Comparison of ENCODE assay signal across 18 cellular contexts in genomic region chr1:206465951-206466350, GRCh38. TPM values are rescaled to one million over a fixed set of nuclear protein-coding genes. Genes with fewer than 3 reads are reported as not detected.
DNase-seq lines count a peak whose midpoint lies in the region; ATAC-seq and TF ChIP-seq lines count a peak whose summit lies in the region.
"Had no signal": no experiment of that assay in that cellular context is flagged by ENCODE, and none has a peak within 500 bp of the region (broad histone marks: within the 10 kb centered on the region; RNA-seq: fewer than 3 reads in every experiment).

No MANE protein-coding gene starts in this region.

- no peaks in the 10 kb centered on the region for H3K36me3 ChIP-seq in MM.1S (replicated peaks; ENCODE audit: insufficient read depth, low read length)
- H3K36me3 ChIP-seq: ascending aorta, prostate gland had no signal

- no peak for TF ChIP-seq CTCF in CD4-positive, alpha-beta T cell (IDR thresholded peaks at IDR 0.05)
- TF ChIP-seq CTCF in MM.1S (IDR thresholded peaks at IDR 0.05; ENCODE audit: low read length) = no peak
- TF ChIP-seq CTCF in brain (conservative IDR thresholded peaks at IDR 0.05) = no peak

- H3K9me3 Mint-ChIP-seq in CD4-positive, alpha-beta T cell = no peaks in the 10 kb centered on the region
- H3K9me3 Mint-ChIP-seq in brain = peaks cover 0 to 3% (median 0%) of the 10 kb centered on the region in 5 experiments

- intact Hi-C loops in CD4-positive, alpha-beta T cell (cut with DNase I, micrococcal nuclease) = no loop called here

- no peaks in the 10 kb centered on the region for H3K27me3 ChIP-seq in CD4-positive, alpha-beta T cell (ENCODE audit: control insufficient read depth, insufficient read depth, low read length)
- no peaks in the 10 kb centered on the region for H3K27me3 ChIP-seq in MM.1S (replicated peaks; ENCODE audit: insufficient read depth, low read length)
- H3K27me3 ChIP-seq: ascending aorta, hepatocyte had no signal

- POLR2A ChIA-PET in CD4-positive, alpha-beta T cell (lab: Charles Lee) = interaction anchor here (1.0 to 1.7 kb wide), 2 partner anchors 13 to 42 kb away, joined by 3 read pairs; partner anchors contain the start of gene RASSF5

- peak overlapping the region; percentile 61 for H3K27ac Mint-ChIP-seq in CD4-positive, alpha-beta T cell
- H3K27ac Mint-ChIP-seq in brain = peak overlapping the region in 3 of 5 experiments; percentile 2 to 96 (median 50)

- no peak overlapping the region for H3K4me3 ChIP-seq in MM.1S (ENCODE audit: low read length)
- H3K4me3 ChIP-seq: ascending aorta, coronary artery, hepatocyte, prostate gland had no signal

- H3K36me3 Mint-ChIP-seq in CD4-positive, alpha-beta T cell (ENCODE audit: low read depth) = peaks cover 10% of the 10 kb centered on the region
- peaks cover 9% of the 10 kb centered on the region for H3K36me3 Mint-ChIP-seq in brain

- no peak overlapping the region for H3K9ac ChIP-seq in MM.1S (ENCODE audit: low read length)

- peaks cover 56% of the 10 kb centered on the region for H3K4me1 Mint-ChIP-seq in CD4-positive, alpha-beta T cell (ENCODE audit: low read depth)
- H3K4me1 Mint-ChIP-seq in brain = peaks cover 64% of the 10 kb centered on the region

- H3K4me1 ChIP-seq in MM.1S (ENCODE audit: low read length) = peaks cover 62% of the 10 kb centered on the region

- H3K9me2 ChIP-seq in MM.1S (replicated peaks; ENCODE audit: insufficient read depth, low read length) = no peaks in the 10 kb centered on the region

- CTCF ChIA-PET in CD4-positive, alpha-beta T cell (lab: Charles Lee) = interaction anchor here (1.1 to 2.8 kb wide), 2 partner anchors 13 to 146 kb away, joined by 4 to 11 read pairs; partner anchors contain the start of gene EIF2D

- peak overlapping the region; percentile 73 for H3K4me3 Mint-ChIP-seq in CD4-positive, alpha-beta T cell
- H3K4me3 Mint-ChIP-seq in brain = peak overlapping the region in 1 of 5 experiments; percentile 20

- H4K20me1 ChIP-seq in MM.1S (ENCODE audit: insufficient read depth, low read length) = no peaks in the 10 kb centered on the region

- H3K27ac ChIP-seq in CD4-positive, alpha-beta T cell (ENCODE audit: low read depth, low read length) = no peak overlapping the region
- peak overlapping the region; percentile 4; the same call in 1 of the 2 replicates for H3K27ac ChIP-seq in MM.1S (ENCODE audit: low read length)
- H3K27ac ChIP-seq: ascending aorta, coronary artery, hepatocyte, prostate gland had no signal

- no peak overlapping the region for H2AFZ ChIP-seq in MM.1S (ENCODE audit: low read length)
- H2AFZ ChIP-seq: hepatocyte had no signal

- no peak for ATAC-seq in CD4-positive, alpha-beta T cell (ENCODE audit: poor library complexity)
- peak; percentile 33 for ATAC-seq in GM18502 (IDR thresholded peaks at IDR 0.05; ENCODE audit: poor library complexity, unreplicated experiment)
- ATAC-seq: left cardiac atrium had no signal

- H3K79me2 ChIP-seq in MM.1S (ENCODE audit: low read length) = peaks cover 8% of the 10 kb centered on the region
- H3K79me2 ChIP-seq: hepatocyte had no signal

- no peaks in the 10 kb centered on the region for H3K27me3 Mint-ChIP-seq in CD4-positive, alpha-beta T cell
- no peaks in the 10 kb centered on the region for H3K27me3 Mint-ChIP-seq in brain

- no peak for DNase-seq in CD4-positive, alpha-beta T cell
- DNase-seq in MM.1S (peak; percentile 55), amniotic stem cell (lab: John Stamatoyannopoulos, UW) (no peak), HCEC 1CT (no peak), SIG-M5 (lab: John Stamatoyannopoulos, UW) (no peak)
- DNase-seq: activated CD8-positive, alpha-beta memory T cell treated with anti-CD3 and anti-CD28 coated beads, Interleukin-2, amount 50 U/mL, for 48 hours; GDM1; left cardiac atrium; MV-4-11; NCI-H2081 treated with DMSO at 0.1 percent for 48 hours; NCI-H82; Right ventricle myocardium superior had no signal

- H3K9me3 ChIP-seq in CD4-positive, alpha-beta T cell (ENCODE audit: control insufficient read depth, low read length) = no peaks in the 10 kb centered on the region
- no peaks in the 10 kb centered on the region for H3K9me3 ChIP-seq in MM.1S (replicated peaks; ENCODE audit: insufficient read depth, low read length)
- H3K9me3 ChIP-seq: ascending aorta, prostate gland had no signal

- peak overlapping the region; percentile 42; the same call in 1 of the 2 replicates for H3K4me2 ChIP-seq in MM.1S (ENCODE audit: low read depth, low read length)
- H3K4me2 ChIP-seq: hepatocyte had no signal

- H3F3A ChIP-seq in MM.1S (ENCODE audit: insufficient read depth, low read length) = peaks cover 23% of the 10 kb centered on the region

RNA-seq across cellular contexts. Expression of gene IKBKE, which starts 4.3 kb away (rescaled TPM):
- 10 to 100 TPM; 27.9 to 29.8 TPM for total RNA-seq in CD4-positive, alpha-beta T cell
- polyA plus RNA-seq in brain (ENCODE audit: insufficient read depth, low read depth, low replicate concordance) = 0.59 TPM

RNA-seq across cellular contexts. Expression of gene RASSF5, which starts 41.4 kb away (rescaled TPM):
- total RNA-seq in CD4-positive, alpha-beta T cell = 100 to 1,000 TPM; 153 to 156 TPM
- polyA plus RNA-seq in brain (ENCODE audit: insufficient read depth, low read depth, low replicate concordance) = 3.4 TPM
